ENCODE assay signal across 2 cellular contexts in the genomic region with DNA sequence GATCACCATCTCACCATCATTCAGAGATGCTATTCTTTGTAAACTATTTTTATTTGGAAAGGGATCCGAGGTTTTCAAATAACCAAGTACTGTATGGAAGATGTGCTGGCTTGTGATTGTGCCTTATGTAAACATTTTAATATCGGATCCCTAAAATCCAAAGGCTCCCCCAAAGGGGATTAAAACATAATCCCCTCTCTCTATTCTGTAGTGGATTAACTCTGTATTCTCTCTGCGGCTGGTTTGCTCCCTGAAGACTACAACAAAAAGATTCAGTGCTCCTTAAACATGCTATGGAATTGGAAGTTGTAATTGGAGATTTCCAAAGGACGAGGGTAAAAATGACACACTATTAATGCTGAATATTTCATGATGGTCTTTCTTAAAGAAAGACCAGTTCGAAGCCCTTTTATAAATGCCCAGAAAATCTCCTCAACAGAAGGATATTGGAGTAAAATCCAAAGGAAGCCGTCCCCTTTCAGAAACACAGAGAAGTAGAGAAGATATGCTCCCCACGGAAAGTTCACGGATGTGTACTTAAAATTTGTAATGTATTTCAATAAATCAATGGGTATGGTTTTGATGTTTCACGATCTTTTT.
TF ChIP-seq lines count a peak whose summit lies in the region.

No MANE protein-coding gene starts in this region.

TF ChIP-seq in GM23338, 12 proteins besides CTCF, POLR2A, EP300 and RAD21 (continued from another document):
- TF ChIP-seq, protein P1, sequence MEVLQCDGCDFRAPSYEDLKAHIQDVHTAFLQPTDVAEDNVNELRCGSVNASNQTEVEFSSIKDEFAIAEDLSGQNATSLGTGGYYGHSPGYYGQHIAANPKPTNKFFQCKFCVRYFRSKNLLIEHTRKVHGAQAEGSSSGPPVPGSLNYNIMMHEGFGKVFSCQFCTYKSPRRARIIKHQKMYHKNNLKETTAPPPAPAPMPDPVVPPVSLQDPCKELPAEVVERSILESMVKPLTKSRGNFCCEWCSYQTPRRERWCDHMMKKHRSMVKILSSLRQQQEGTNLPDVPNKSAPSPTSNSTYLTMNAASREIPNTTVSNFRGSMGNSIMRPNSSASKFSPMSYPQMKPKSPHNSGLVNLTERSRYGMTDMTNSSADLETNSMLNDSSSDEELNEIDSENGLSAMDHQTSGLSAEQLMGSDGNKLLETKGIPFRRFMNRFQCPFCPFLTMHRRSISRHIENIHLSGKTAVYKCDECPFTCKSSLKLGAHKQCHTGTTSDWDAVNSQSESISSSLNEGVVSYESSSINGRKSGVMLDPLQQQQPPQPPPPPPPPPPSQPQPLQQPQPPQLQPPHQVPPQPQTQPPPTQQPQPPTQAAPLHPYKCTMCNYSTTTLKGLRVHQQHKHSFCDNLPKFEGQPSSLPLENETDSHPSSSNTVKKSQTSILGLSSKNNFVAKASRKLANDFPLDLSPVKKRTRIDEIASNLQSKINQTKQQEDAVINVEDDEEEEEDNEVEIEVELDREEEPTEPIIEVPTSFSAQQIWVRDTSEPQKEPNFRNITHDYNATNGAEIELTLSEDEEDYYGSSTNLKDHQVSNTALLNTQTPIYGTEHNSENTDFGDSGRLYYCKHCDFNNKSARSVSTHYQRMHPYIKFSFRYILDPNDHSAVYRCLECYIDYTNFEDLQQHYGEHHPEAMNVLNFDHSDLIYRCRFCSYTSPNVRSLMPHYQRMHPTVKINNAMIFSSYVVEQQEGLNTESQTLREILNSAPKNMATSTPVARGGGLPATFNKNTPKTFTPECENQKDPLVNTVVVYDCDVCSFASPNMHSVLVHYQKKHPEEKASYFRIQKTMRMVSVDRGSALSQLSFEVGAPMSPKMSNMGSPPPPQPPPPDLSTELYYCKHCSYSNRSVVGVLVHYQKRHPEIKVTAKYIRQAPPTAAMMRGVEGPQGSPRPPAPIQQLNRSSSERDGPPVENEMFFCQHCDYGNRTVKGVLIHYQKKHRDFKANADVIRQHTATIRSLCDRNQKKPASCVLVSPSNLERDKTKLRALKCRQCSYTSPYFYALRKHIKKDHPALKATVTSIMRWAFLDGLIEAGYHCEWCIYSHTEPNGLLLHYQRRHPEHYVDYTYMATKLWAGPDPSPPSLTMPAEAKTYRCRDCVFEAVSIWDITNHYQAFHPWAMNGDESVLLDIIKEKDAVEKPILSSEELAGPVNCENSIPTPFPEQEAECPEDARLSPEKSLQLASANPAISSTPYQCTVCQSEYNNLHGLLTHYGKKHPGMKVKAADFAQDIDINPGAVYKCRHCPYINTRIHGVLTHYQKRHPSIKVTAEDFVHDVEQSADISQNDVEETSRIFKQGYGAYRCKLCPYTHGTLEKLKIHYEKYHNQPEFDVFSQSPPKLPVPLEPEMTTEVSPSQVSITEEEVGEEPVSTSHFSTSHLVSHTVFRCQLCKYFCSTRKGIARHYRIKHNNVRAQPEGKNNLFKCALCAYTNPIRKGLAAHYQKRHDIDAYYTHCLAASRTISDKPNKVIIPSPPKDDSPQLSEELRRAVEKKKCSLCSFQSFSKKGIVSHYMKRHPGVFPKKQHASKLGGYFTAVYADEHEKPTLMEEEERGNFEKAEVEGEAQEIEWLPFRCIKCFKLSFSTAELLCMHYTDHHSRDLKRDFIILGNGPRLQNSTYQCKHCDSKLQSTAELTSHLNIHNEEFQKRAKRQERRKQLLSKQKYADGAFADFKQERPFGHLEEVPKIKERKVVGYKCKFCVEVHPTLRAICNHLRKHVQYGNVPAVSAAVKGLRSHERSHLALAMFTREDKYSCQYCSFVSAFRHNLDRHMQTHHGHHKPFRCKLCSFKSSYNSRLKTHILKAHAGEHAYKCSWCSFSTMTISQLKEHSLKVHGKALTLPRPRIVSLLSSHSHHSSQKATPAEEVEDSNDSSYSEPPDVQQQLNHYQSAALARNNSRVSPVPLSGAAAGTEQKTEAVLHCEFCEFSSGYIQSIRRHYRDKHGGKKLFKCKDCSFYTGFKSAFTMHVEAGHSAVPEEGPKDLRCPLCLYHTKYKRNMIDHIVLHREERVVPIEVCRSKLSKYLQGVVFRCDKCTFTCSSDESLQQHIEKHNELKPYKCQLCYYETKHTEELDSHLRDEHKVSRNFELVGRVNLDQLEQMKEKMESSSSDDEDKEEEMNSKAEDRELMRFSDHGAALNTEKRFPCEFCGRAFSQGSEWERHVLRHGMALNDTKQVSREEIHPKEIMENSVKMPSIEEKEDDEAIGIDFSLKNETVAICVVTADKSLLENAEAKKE (CRISPR knock-in tag; IDR thresholded peaks at IDR 0.05), result no peak
- TF ChIP-seq, protein P2, sequence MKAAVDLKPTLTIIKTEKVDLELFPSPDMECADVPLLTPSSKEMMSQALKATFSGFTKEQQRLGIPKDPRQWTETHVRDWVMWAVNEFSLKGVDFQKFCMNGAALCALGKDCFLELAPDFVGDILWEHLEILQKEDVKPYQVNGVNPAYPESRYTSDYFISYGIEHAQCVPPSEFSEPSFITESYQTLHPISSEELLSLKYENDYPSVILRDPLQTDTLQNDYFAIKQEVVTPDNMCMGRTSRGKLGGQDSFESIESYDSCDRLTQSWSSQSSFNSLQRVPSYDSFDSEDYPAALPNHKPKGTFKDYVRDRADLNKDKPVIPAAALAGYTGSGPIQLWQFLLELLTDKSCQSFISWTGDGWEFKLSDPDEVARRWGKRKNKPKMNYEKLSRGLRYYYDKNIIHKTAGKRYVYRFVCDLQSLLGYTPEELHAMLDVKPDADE (IDR thresholded peaks at IDR 0.05), result no peak
- TF ChIP-seq EZH2 (IDR thresholded peaks at IDR 0.05; ENCODE audit: low read depth, unreplicated experiment), result no peak
- TF ChIP-seq CREB1 (CRISPR knock-in tag; IDR thresholded peaks at IDR 0.05; ENCODE audit: low read depth), result no peak
- TF ChIP-seq, protein P3, sequence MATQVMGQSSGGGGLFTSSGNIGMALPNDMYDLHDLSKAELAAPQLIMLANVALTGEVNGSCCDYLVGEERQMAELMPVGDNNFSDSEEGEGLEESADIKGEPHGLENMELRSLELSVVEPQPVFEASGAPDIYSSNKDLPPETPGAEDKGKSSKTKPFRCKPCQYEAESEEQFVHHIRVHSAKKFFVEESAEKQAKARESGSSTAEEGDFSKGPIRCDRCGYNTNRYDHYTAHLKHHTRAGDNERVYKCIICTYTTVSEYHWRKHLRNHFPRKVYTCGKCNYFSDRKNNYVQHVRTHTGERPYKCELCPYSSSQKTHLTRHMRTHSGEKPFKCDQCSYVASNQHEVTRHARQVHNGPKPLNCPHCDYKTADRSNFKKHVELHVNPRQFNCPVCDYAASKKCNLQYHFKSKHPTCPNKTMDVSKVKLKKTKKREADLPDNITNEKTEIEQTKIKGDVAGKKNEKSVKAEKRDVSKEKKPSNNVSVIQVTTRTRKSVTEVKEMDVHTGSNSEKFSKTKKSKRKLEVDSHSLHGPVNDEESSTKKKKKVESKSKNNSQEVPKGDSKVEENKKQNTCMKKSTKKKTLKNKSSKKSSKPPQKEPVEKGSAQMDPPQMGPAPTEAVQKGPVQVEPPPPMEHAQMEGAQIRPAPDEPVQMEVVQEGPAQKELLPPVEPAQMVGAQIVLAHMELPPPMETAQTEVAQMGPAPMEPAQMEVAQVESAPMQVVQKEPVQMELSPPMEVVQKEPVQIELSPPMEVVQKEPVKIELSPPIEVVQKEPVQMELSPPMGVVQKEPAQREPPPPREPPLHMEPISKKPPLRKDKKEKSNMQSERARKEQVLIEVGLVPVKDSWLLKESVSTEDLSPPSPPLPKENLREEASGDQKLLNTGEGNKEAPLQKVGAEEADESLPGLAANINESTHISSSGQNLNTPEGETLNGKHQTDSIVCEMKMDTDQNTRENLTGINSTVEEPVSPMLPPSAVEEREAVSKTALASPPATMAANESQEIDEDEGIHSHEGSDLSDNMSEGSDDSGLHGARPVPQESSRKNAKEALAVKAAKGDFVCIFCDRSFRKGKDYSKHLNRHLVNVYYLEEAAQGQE (IDR thresholded peaks at IDR 0.05; ENCODE audit: unreplicated experiment), result no peak
- no peak for TF ChIP-seq STAT1 (IDR thresholded peaks at IDR 0.05; ENCODE audit: unreplicated experiment)
- no peak for TF ChIP-seq NANOG (IDR thresholded peaks at IDR 0.05; ENCODE audit: borderline replicate concordance)
- TF ChIP-seq POLR2AphosphoS5 (IDR thresholded peaks at IDR 0.05; ENCODE audit: low read depth), result no peak
- TF ChIP-seq EZH2phosphoT487 (IDR thresholded peaks at IDR 0.05; ENCODE audit: unreplicated experiment), result no peak

TF ChIP-seq in WTC11, 78 proteins besides CTCF, POLR2A, EP300 and RAD21 (continued from another document):
- TF ChIP-seq, protein P4, sequence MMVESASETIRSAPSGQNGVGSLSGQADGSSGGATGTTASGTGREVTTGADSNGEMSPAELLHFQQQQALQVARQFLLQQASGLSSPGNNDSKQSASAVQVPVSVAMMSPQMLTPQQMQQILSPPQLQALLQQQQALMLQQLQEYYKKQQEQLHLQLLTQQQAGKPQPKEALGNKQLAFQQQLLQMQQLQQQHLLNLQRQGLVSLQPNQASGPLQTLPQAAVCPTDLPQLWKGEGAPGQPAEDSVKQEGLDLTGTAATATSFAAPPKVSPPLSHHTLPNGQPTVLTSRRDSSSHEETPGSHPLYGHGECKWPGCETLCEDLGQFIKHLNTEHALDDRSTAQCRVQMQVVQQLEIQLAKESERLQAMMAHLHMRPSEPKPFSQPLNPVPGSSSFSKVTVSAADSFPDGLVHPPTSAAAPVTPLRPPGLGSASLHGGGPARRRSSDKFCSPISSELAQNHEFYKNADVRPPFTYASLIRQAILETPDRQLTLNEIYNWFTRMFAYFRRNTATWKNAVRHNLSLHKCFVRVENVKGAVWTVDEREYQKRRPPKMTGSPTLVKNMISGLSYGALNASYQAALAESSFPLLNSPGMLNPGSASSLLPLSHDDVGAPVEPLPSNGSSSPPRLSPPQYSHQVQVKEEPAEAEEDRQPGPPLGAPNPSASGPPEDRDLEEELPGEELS (CRISPR knock-in tag; IDR thresholded peaks at IDR 0.05), result no peak
- TF ChIP-seq JUN (CRISPR knock-in tag; IDR thresholded peaks at IDR 0.05) (no peak), ZBTB21 (CRISPR knock-in tag; IDR thresholded peaks at IDR 0.05; ENCODE audit: borderline replicate concordance) (no peak), ZNF219 (CRISPR knock-in tag; IDR thresholded peaks at IDR 0.05; ENCODE audit: borderline replicate concordance) (no peak)
- TF ChIP-seq, protein P5, sequence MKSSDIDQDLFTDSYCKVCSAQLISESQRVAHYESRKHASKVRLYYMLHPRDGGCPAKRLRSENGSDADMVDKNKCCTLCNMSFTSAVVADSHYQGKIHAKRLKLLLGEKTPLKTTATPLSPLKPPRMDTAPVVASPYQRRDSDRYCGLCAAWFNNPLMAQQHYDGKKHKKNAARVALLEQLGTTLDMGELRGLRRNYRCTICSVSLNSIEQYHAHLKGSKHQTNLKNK (CRISPR knock-in tag; IDR thresholded peaks at IDR 0.05), result no peak
- TF ChIP-seq, protein P6, sequence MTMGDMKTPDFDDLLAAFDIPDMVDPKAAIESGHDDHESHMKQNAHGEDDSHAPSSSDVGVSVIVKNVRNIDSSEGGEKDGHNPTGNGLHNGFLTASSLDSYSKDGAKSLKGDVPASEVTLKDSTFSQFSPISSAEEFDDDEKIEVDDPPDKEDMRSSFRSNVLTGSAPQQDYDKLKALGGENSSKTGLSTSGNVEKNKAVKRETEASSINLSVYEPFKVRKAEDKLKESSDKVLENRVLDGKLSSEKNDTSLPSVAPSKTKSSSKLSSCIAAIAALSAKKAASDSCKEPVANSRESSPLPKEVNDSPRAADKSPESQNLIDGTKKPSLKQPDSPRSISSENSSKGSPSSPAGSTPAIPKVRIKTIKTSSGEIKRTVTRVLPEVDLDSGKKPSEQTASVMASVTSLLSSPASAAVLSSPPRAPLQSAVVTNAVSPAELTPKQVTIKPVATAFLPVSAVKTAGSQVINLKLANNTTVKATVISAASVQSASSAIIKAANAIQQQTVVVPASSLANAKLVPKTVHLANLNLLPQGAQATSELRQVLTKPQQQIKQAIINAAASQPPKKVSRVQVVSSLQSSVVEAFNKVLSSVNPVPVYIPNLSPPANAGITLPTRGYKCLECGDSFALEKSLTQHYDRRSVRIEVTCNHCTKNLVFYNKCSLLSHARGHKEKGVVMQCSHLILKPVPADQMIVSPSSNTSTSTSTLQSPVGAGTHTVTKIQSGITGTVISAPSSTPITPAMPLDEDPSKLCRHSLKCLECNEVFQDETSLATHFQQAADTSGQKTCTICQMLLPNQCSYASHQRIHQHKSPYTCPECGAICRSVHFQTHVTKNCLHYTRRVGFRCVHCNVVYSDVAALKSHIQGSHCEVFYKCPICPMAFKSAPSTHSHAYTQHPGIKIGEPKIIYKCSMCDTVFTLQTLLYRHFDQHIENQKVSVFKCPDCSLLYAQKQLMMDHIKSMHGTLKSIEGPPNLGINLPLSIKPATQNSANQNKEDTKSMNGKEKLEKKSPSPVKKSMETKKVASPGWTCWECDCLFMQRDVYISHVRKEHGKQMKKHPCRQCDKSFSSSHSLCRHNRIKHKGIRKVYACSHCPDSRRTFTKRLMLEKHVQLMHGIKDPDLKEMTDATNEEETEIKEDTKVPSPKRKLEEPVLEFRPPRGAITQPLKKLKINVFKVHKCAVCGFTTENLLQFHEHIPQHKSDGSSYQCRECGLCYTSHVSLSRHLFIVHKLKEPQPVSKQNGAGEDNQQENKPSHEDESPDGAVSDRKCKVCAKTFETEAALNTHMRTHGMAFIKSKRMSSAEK (CRISPR knock-in tag; IDR thresholded peaks at IDR 0.05; ENCODE audit: borderline replicate concordance), result no peak
TF ChIP-seq in WTC11: peak in this region for 0.
